ENCODE assay signal across 28 cellular contexts in genomic region chr2:190209579-190209978, GRCh38.
"Had no signal": no experiment of that assay in that cellular context is flagged by ENCODE, and none has a peak within 500 bp of the region (broad histone marks: within the 10 kb centered on the region; RNA-seq: fewer than 3 reads in every experiment).

No MANE protein-coding gene starts in this region.

- H3K36me3 ChIP-seq: neutrophil, pancreas, suprapubic skin, uterus had no signal

- H3K27me3 ChIP-seq: neutrophil, pancreas, right lobe of liver, sigmoid colon, spleen, suprapubic skin, testis, tibial artery, transverse colon, upper lobe of right lung, uterus had no signal

- FAIRE-seq: pancreas had no signal

- H3K4me3 ChIP-seq: pancreas, psoas muscle, right lobe of liver, sigmoid colon, smooth muscle cell, spleen, suprapubic skin, testis, tibial artery, transverse colon, upper lobe of right lung, uterus had no signal

- H3K27ac ChIP-seq: neutrophil, pancreas, psoas muscle, right lobe of liver, sigmoid colon, spleen, suprapubic skin, testis, tibial artery, transverse colon, upper lobe of right lung, uterus had no signal

- DNase-seq: naive thymus-derived CD8-positive, alpha-beta T cell; nephron progenitor cell; nucleus accumbens; pancreas; psoas muscle; right cardiac atrium; right lobe of liver; sigmoid colon; spleen; stimulated activated CD4-positive, alpha-beta T cell treated with anti-CD3 and anti-CD28 coated beads, Interleukin-12 subunit alpha, Interleukin-12 subunit beta, amount 100 ng/mL, for 4 hours; stimulated activated CD4-positive, alpha-beta T cell treated with anti-CD3 and anti-CD28 coated beads, Interleukin-1b, Interleukin-23, amount 100 ng/mL, for 48 hours; stimulated activated CD4-positive, alpha-beta T cell treated with anti-CD3 and anti-CD28 coated beads, Interleukin-4, amount 100 ng/mL, for 1 hour; stimulated activated CD4-positive, alpha-beta T cell treated with anti-CD3 and anti-CD28 coated beads, Interleukin-4, amount 100 ng/mL, for 4 hours; stimulated activated CD8-positive, alpha-beta memory T cell treated with anti-CD3 and anti-CD28 coated beads, Interleukin-4, amount 100 ng/mL, for 48 hours; stimulated activated naive CD4-positive, alpha-beta T cell; stimulated activated naive CD8-positive, alpha-beta T cell treated with anti-CD3 and anti-CD28 coated beads, Interleukin-15, amount 100 ng/mL, for 72 hours; stimulated activated naive CD8-positive, alpha-beta T cell treated with anti-CD3 and anti-CD28 coated beads, Interleukin-15, Interleukin-2, amounts not matched to agents 100 U/mL and 50 U/mL, for 24 hours; substantia nigra; testis; tibial artery; transverse colon; upper lobe of right lung; uterus had no signal

- H3K9me3 ChIP-seq: neutrophil, pancreas, psoas muscle, right lobe of liver, sigmoid colon, spleen, suprapubic skin, testis, tibial artery, transverse colon, upper lobe of right lung, uterus had no signal

- H3K4me1 ChIP-seq: pancreas, psoas muscle, right lobe of liver, testis, upper lobe of right lung, uterus had no signal

- ATAC-seq: naive thymus-derived CD8-positive, alpha-beta T cell; natural killer cell treated with Interleukin-12 subunit alpha and Interleukin-12 subunit beta and Interleukin-15 and Interleukin-18, amount 100 ng/mL, for 72 hours; pancreas; psoas muscle; right cardiac atrium; stimulated activated memory B cell treated with anti-CD40 and anti-IgM and Interleukin-4, amounts not matched to agents 10 μg/mL and 1 μg/mL and 100 μg/mL, for 72 hours; stimulated activated naive CD8-positive, alpha-beta T cell treated with anti-CD3 and anti-CD28 coated beads, Interleukin-15, amount 100 ng/mL, for 72 hours; stimulated activated naive CD8-positive, alpha-beta T cell treated with anti-CD3 and anti-CD28 coated beads, Interleukin-15, Interleukin-2, amounts not matched to agents 100 U/mL and 50 U/mL, for 24 hours; upper lobe of right lung had no signal
